30 cellular contexts compared by ENCODE assay signal in the genomic region with DNA sequence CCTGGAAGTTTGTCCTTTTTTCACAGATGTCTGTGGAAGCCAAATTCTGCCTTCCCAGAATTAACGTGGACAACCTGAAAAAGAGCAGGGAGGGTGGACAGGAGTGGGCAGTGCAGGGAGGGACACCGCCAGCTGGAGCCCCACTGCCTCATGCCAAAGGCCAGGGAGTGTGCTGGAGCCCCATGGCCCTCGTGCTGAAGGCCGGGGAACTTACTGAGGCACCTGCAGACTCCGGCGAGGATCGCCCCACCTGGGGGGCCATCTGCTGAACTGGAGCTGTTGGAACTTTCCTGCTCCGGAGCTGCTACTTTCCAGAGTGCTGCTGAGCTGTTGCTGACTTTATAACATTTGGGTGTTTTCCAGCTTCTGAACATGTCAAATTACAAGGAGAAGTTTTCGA. TPM values are rescaled to one million over a fixed set of nuclear protein-coding genes. Genes with fewer than 3 reads are reported as not detected.
"Had no signal": no experiment of that assay in that cellular context is flagged by ENCODE, and none has a peak within 500 bp of the region (broad histone marks: within the 10 kb centered on the region; RNA-seq: fewer than 3 reads in every experiment).

No MANE protein-coding gene starts in this region.

- H3K9ac ChIP-seq: neural progenitor cell had no signal

- H3K27ac ChIP-seq: neural progenitor cell, neutrophil, pancreas, psoas muscle, right lobe of liver, skin epidermis, stomach, thoracic aorta, thyroid gland, tibial nerve, upper lobe of left lung, vagina had no signal

- H3K9me3 ChIP-seq: neutrophil, pancreas, right lobe of liver, thyroid gland had no signal

- H2AFZ ChIP-seq: neural progenitor cell had no signal

- FAIRE-seq: pancreas, urothelium cell line had no signal

- H3K36me3 ChIP-seq: neural progenitor cell, neutrophil, pancreas, right lobe of liver, stomach, thoracic aorta, thyroid gland, tibial nerve, upper lobe of left lung, vagina had no signal

- H3K4me3 ChIP-seq: neural progenitor cell, pancreas, psoas muscle, right lobe of liver, skin epidermis, stomach, thoracic aorta, thyroid gland, tibial nerve, upper lobe of left lung, vagina had no signal

- H3K27me3 ChIP-seq: neural progenitor cell, neutrophil, pancreas, right lobe of liver, stomach, thyroid gland, tibial nerve, upper lobe of left lung, vagina had no signal

- ATAC-seq: naive thymus-derived CD4-positive, alpha-beta T cell; natural killer cell; pancreas; psoas muscle; right cardiac atrium; right lobe of liver; stimulated activated effector memory CD8-positive, alpha-beta T cell treated with anti-CD3 and anti-CD28 coated beads, Interleukin-12 subunit alpha, Interleukin-12 subunit beta, amount 100 ng/mL, for 72 hours; stimulated activated naive B cell treated with anti-CD40 and anti-IgM and Interleukin-4, amounts not matched to agents 10 μg/mL and 1 μg/mL and 100 μg/mL, for 72 hours had no signal

- H3K4me1 ChIP-seq: neural progenitor cell, pancreas, psoas muscle, tibial nerve, upper lobe of left lung, vagina had no signal

- H3K27ac Mint-ChIP-seq: naive thymus-derived CD4-positive, alpha-beta T cell; natural killer cell; nephron; neural progenitor cell; progenitor cell of endocrine pancreas; stimulated activated effector memory CD8-positive, alpha-beta T cell treated with anti-CD3 and anti-CD28 coated beads, Interleukin-12 subunit alpha, Interleukin-12 subunit beta, amount 100 ng/mL, for 72 hours; stimulated activated naive B cell treated with anti-CD40 and anti-IgM and Interleukin-4, amounts not matched to agents 10 μg/mL and 1 μg/mL and 100 μg/mL, for 72 hours had no signal

- H3K4me2 ChIP-seq: neural progenitor cell had no signal

- H3K4me1 Mint-ChIP-seq: naive thymus-derived CD4-positive, alpha-beta T cell; natural killer cell; nephron; stimulated activated effector memory CD8-positive, alpha-beta T cell treated with anti-CD3 and anti-CD28 coated beads, Interleukin-12 subunit alpha, Interleukin-12 subunit beta, amount 100 ng/mL, for 72 hours; stimulated activated naive B cell treated with anti-CD40 and anti-IgM and Interleukin-4, amounts not matched to agents 10 μg/mL and 1 μg/mL and 100 μg/mL, for 72 hours had no signal

- DNase-seq: naive thymus-derived CD4-positive, alpha-beta T cell; natural killer cell; nucleus accumbens; pancreas; psoas muscle; right cardiac atrium; right lobe of liver; stimulated activated CD4-positive, alpha-beta T cell treated with anti-CD3 and anti-CD28 coated beads, Interleukin-15, amount 100 ng/mL, for 24 hours; stimulated activated CD4-positive, alpha-beta T cell treated with anti-CD3 and anti-CD28 coated beads, Interleukin-2, amount 100 ng/mL, for 24 hours; stimulated activated CD4-positive, alpha-beta T cell treated with anti-CD3 and anti-CD28 coated beads, Interleukin-2, amount 100 ng/mL, for 48 hours; stimulated activated CD4-positive, alpha-beta T cell treated with anti-CD3 and anti-CD28 coated beads, Interleukin-4, amount 100 ng/mL, for 24 hours; stimulated activated naive B cell treated with anti-CD40 and anti-IgM and Interleukin-4, amounts not matched to agents 10 μg/mL and 1 μg/mL and 100 μg/mL, for 72 hours; stimulated activated naive CD4-positive, alpha-beta T cell treated with Interleukin-2 at 50 U/mL for 16 hours; stomach; thyroid gland; trophoblast cell; upper lobe of left lung had no signal

- H3K4me3 Mint-ChIP-seq: naive thymus-derived CD4-positive, alpha-beta T cell; natural killer cell; nephron; neural progenitor cell; stimulated activated effector memory CD8-positive, alpha-beta T cell treated with anti-CD3 and anti-CD28 coated beads, Interleukin-12 subunit alpha, Interleukin-12 subunit beta, amount 100 ng/mL, for 72 hours; stimulated activated naive B cell treated with anti-CD40 and anti-IgM and Interleukin-4, amounts not matched to agents 10 μg/mL and 1 μg/mL and 100 μg/mL, for 72 hours had no signal

RNA-seq across cellular contexts. Expression of a gene that starts 35.2 kb away (rescaled TPM):
- total RNA-seq: naive thymus-derived CD4-positive, alpha-beta T cell; renal cortical epithelial cell had no signal
- polyA plus RNA-seq: naive thymus-derived CD4-positive, alpha-beta T cell; neural cell had no signal

RNA-seq across cellular contexts. Expression of a gene that starts 39.8 kb away (rescaled TPM):
- total RNA-seq: osteocyte, progenitor cell of endocrine pancreas, psoas muscle, renal cortical epithelial cell, stomach, tibial nerve had no signal
- polyA plus RNA-seq: neural cell, stomach had no signal

RNA-seq across cellular contexts. Expression of a gene that starts 45.5 kb away (rescaled TPM):
- total RNA-seq: renal cortical epithelial cell had no signal
- polyA plus RNA-seq: naive thymus-derived CD4-positive, alpha-beta T cell had no signal
